1 cellular context compared by ENCODE assay signal in genomic region chr19:5751709-5752108, GRCh38.
TF ChIP-seq lines count a peak whose summit lies in the region.

No MANE protein-coding gene starts in this region.

TF ChIP-seq in HepG2, 621 proteins besides CTCF, POLR2A, EP300 and RAD21:
- no peak for TF ChIP-seq ZNF441 (CRISPR knock-in tag; IDR thresholded peaks at IDR 0.05; ENCODE audit: borderline replicate concordance)
- TF ChIP-seq ZNF607 (CRISPR knock-in tag; IDR thresholded peaks at IDR 0.05; ENCODE audit: borderline replicate concordance), result no peak
- TF ChIP-seq MAFG (CRISPR knock-in tag; IDR thresholded peaks at IDR 0.05), result no peak
- TF ChIP-seq NFE2L1 (CRISPR knock-in tag; IDR thresholded peaks at IDR 0.05; ENCODE audit: borderline replicate concordance), result no peak
- peak; percentile 84; the same call in 1 of the 2 replicates for TF ChIP-seq ZBTB26 (CRISPR knock-in tag; IDR thresholded peaks at IDR 0.05; ENCODE audit: borderline replicate concordance)
- TF ChIP-seq ZMAT3 (CRISPR knock-in tag; conservative IDR thresholded peaks at IDR 0.05), result no peak
- peak; percentile 24; the same call in 1 of the 2 replicates for TF ChIP-seq HNF4A (CRISPR knock-in tag; IDR thresholded peaks at IDR 0.05)
- no peak for TF ChIP-seq NR2F6 (IDR thresholded peaks at IDR 0.05)
- TF ChIP-seq NR2F6 (CRISPR knock-in tag; IDR thresholded peaks at IDR 0.05), result no peak
- no peak for TF ChIP-seq XBP1 (CRISPR knock-in tag; IDR thresholded peaks at IDR 0.05)
- no peak for TF ChIP-seq ZSCAN31 (CRISPR knock-in tag; IDR thresholded peaks at IDR 0.05; ENCODE audit: low read depth)
- TF ChIP-seq FOXO4 (CRISPR knock-in tag; conservative IDR thresholded peaks at IDR 0.05), result no peak
- peak; percentile 33; the same call in 1 of the 2 replicates for TF ChIP-seq SALL1 (CRISPR knock-in tag; IDR thresholded peaks at IDR 0.05)
- TF ChIP-seq ZNF34 (CRISPR knock-in tag; IDR thresholded peaks at IDR 0.05; ENCODE audit: borderline replicate concordance), result no peak
- no peak for TF ChIP-seq ATF4 (CRISPR knock-in tag; IDR thresholded peaks at IDR 0.05)
- TF ChIP-seq LRRFIP1 (CRISPR knock-in tag; conservative IDR thresholded peaks at IDR 0.05), result no peak
- no peak for TF ChIP-seq CC2D1A (CRISPR knock-in tag; IDR thresholded peaks at IDR 0.05)
- TF ChIP-seq ZNF772 (CRISPR knock-in tag; IDR thresholded peaks at IDR 0.05), result no peak
- peak; percentile 54; the same call in 1 of the 2 replicates for TF ChIP-seq ZMYM3 (CRISPR knock-in tag; IDR thresholded peaks at IDR 0.05)
- TF ChIP-seq CBX2 (IDR thresholded peaks at IDR 0.05; ENCODE audit: low read depth, low read length), result no peak
- TF ChIP-seq CBX2 (CRISPR knock-in tag; IDR thresholded peaks at IDR 0.05; ENCODE audit: low read depth), result no peak
- no peak for TF ChIP-seq ZKSCAN1 (IDR thresholded peaks at IDR 0.05; ENCODE audit: low read length)
- TF ChIP-seq MZF1 (CRISPR knock-in tag; IDR thresholded peaks at IDR 0.05; ENCODE audit: borderline replicate concordance), result no peak
- no peak for TF ChIP-seq TCF7L2 (IDR thresholded peaks at IDR 0.05; ENCODE audit: low read depth, low read length)
- TF ChIP-seq ZNF460 (CRISPR knock-in tag; IDR thresholded peaks at IDR 0.05; ENCODE audit: borderline replicate concordance), result peak; percentile 90
- TF ChIP-seq PPARG (CRISPR knock-in tag; conservative IDR thresholded peaks at IDR 0.05), result no peak
- TF ChIP-seq GFI1 (CRISPR knock-in tag; IDR thresholded peaks at IDR 0.05; ENCODE audit: borderline replicate concordance), result no peak
